In genomic region chr13:19967619-19968018, GRCh38 we compare ENCODE assay signal across 19 cellular contexts.
A peak's percentile ranks its signal among the peaks of the same experiment; 100 is the strongest.
DNase-seq lines count a peak whose midpoint lies in the region; ATAC-seq and TF ChIP-seq lines count a peak whose summit lies in the region.
"Had no signal": no experiment of that assay in that cellular context is flagged by ENCODE, and none has a peak within 500 bp of the region (broad histone marks: within the 10 kb centered on the region; RNA-seq: fewer than 3 reads in every experiment).

No MANE protein-coding gene starts in this region.

- no peaks in the 10 kb centered on the region for H3K27me3 ChIP-seq in GM06990 (replicated peaks; ENCODE audit: control insufficient read depth, insufficient read depth, low read length)
- H3K27me3 ChIP-seq: sigmoid colon had no signal

- no peak overlapping the region for H3K4me3 ChIP-seq in GM06990 (replicated peaks; ENCODE audit: low read depth, low read length)
- H3K4me3 ChIP-seq in NB4 (ENCODE audit: low read depth, low read length): no peak overlapping the region
- H3K4me3 ChIP-seq in choroid plexus epithelial cell (ENCODE audit: low read depth, low read length): no peak overlapping the region
- H3K4me3 ChIP-seq: mucosa of descending colon, sigmoid colon had no signal

- ATAC-seq in GM21723 (IDR thresholded peaks at IDR 0.05; ENCODE audit: unreplicated experiment) (peak; percentile 66), HG03571 (IDR thresholded peaks at IDR 0.05; ENCODE audit: unreplicated experiment) (no peak), GM19397 (IDR thresholded peaks at IDR 0.05; ENCODE audit: unreplicated experiment) (no peak)
- ATAC-seq: left cardiac atrium, mucosa of descending colon, Panc1 had no signal

- TF ChIP-seq CTCF in GM06990 (IDR thresholded peaks at IDR 0.05; ENCODE audit: insufficient read depth, low read length, poor library complexity, severe bottlenecking): no peak
- no peak for TF ChIP-seq CTCF in NB4 (IDR thresholded peaks at IDR 0.05; ENCODE audit: low read depth, low read length)
- TF ChIP-seq CTCF in choroid plexus epithelial cell (conservative IDR thresholded peaks at IDR 0.05; ENCODE audit: low read depth, low read length): no peak

- DNase-seq in GM06990 (ENCODE audit: extremely low read depth, insufficient read length): peak; percentile 25
- peak; percentile 35 for DNase-seq in NB4 (ENCODE audit: low read depth)
- DNase-seq in choroid plexus epithelial cell (ENCODE audit: low read depth): peak; percentile 13
- no peak for DNase-seq in activated CD4-positive, alpha-beta T cell treated with anti-CD3 and anti-CD28 coated beads, Interleukin-2, amount 50 U/mL, for 4 hours
- DNase-seq in NCI-H1417 (lab: John Stamatoyannopoulos, UW): no peak
- DNase-seq: caudate nucleus; CD4-positive, alpha-beta T cell; effector memory CD4-positive, alpha-beta T cell; left cardiac atrium; mucosa of descending colon; NCI-H2081 treated with DMSO at 0.1 percent for 48 hours; NCI-H526 treated with DMSO at 0.1 percent for 48 hours; occipital lobe; sigmoid colon; stimulated activated CD4-positive, alpha-beta T cell treated with anti-CD3 and anti-CD28 coated beads, Interleukin-2, amount 100 ng/mL, for 48 hours had no signal

- TF ChIP-seq POLR2A in NB4 (IDR thresholded peaks at IDR 0.05; ENCODE audit: extremely low read depth, insufficient read length): no peak

- peaks cover 3% of the 10 kb centered on the region for H3K36me3 ChIP-seq in GM06990 (ENCODE audit: control insufficient read depth, insufficient read depth, low read length)

Comparison
In these comparisons a context has a peak if more than half of its experiments do, and no peak if none do; other contexts are left out.
1. DNase-seq: peak in GM06990 (single experiment), NB4 (single experiment) and choroid plexus epithelial cell (single experiment); none in activated CD4-positive, alpha-beta T cell treated with anti-CD3 and anti-CD28 coated beads, Interleukin-2, amount 50 U/mL, for 4 hours (0 of 2) and NCI-H1417 (0 of 3).